17 cellular contexts compared by ENCODE assay signal in genomic region chr2:69095246-69095645, GRCh38.
DNase-seq lines count a peak whose midpoint lies in the region; ATAC-seq and TF ChIP-seq lines count a peak whose summit lies in the region.
"Had no signal": no experiment of that assay in that cellular context is flagged by ENCODE, and none has a peak within 500 bp of the region (broad histone marks: within the 10 kb centered on the region; RNA-seq: fewer than 3 reads in every experiment).

No MANE protein-coding gene starts in this region.

- H3K36me3 Mint-ChIP-seq in activated T-helper 2 cell treated with anti-CD3 and anti-CD28 coated beads, Interferon-gamma antibody, Interleukin-2, Interleukin-4, amounts not matched to agents 10 μg/mL and 5 μg/mL and 100 μg/mL, durations not matched to agents 14 hours and 24 hours and 36 hours (ENCODE audit: low read depth), result no peaks in the 10 kb centered on the region
- H3K36me3 Mint-ChIP-seq: IgD-negative memory B cell had no signal

- no peak overlapping the region for H3K9ac ChIP-seq in rectal smooth muscle tissue (ENCODE audit: low read length)
- H3K9ac ChIP-seq: BLaER1 treated with 17β-estradiol and CSF1 and Interleukin-3, amounts not matched to agents 10 nM and 100 nM had no signal

- peaks cover 0 to 66% (median 18%) of the 10 kb centered on the region in 9 donors for H3K4me1 ChIP-seq in heart right ventricle
- H3K4me1 ChIP-seq in rectal smooth muscle tissue (ENCODE audit: control insufficient read depth, insufficient read depth, low read length), result peaks cover 12% of the 10 kb centered on the region
- H3K4me1 ChIP-seq: prostate gland had no signal

- H3K4me1 Mint-ChIP-seq in activated T-helper 2 cell treated with anti-CD3 and anti-CD28 coated beads, Interferon-gamma antibody, Interleukin-2, Interleukin-4, amounts not matched to agents 10 μg/mL and 5 μg/mL and 100 μg/mL, durations not matched to agents 14 hours and 24 hours and 36 hours (ENCODE audit: low read depth), result peaks cover 2% of the 10 kb centered on the region
- H3K4me1 Mint-ChIP-seq: IgD-negative memory B cell had no signal

- DNase-seq in Ammon's horn (ENCODE audit: low spot score) (peak; percentile 62), heart right ventricle (peak in 1 of 2 donors; percentile 25), NCI-H446 (lab: John Stamatoyannopoulos, UW) (no peak), GM13976 (ENCODE audit: low spot score) (no peak)
- no peak for DNase-seq in activated T-helper 2 cell treated with anti-CD3 and anti-CD28 coated beads, Interferon-gamma antibody, Interleukin-2, Interleukin-4, amounts not matched to agents 10 μg/mL and 5 μg/mL and 100 μg/mL, durations not matched to agents 14 hours and 24 hours and 36 hours (ENCODE audit: low spot score)
- DNase-seq: GDM1, left cardiac atrium, NCI-H187 treated with DMSO at 0.1 percent for 48 hours, T-helper 2 cell had no signal

- no peak overlapping the region for H3K4me3 Mint-ChIP-seq in activated T-helper 2 cell treated with anti-CD3 and anti-CD28 coated beads, Interferon-gamma antibody, Interleukin-2, Interleukin-4, amounts not matched to agents 10 μg/mL and 5 μg/mL and 100 μg/mL, durations not matched to agents 14 hours and 24 hours and 36 hours (ENCODE audit: low read depth)
- H3K4me3 Mint-ChIP-seq: IgD-negative memory B cell, type B pancreatic cell had no signal

- intact Hi-C loops in heart right ventricle (cut with DNase I), result loop anchor here in 1 of 10 donors (10.0 kb wide), 1 partner anchor 150 kb away; no protein-coding TSS in a partner anchor
- intact Hi-C loops in activated T-helper 2 cell treated with anti-CD3 and anti-CD28 coated beads, Interferon-gamma antibody, Interleukin-2, Interleukin-4, amounts not matched to agents 10 μg/mL and 5 μg/mL and 100 μg/mL, durations not matched to agents 14 hours and 24 hours and 36 hours (cut with micrococcal nuclease), result no loop called here

- no peaks in the 10 kb centered on the region for H3K9me3 ChIP-seq in heart right ventricle
- H3K9me3 ChIP-seq: prostate gland had no signal

- peak in 7 of 8 donors; percentile 58 to 87 (median 80) for ATAC-seq in heart right ventricle
- no peak for ATAC-seq in HG03175 (IDR thresholded peaks at IDR 0.05; ENCODE audit: unreplicated experiment)

- no peak overlapping the region for H3K27ac Mint-ChIP-seq in activated T-helper 2 cell treated with anti-CD3 and anti-CD28 coated beads, Interferon-gamma antibody, Interleukin-2, Interleukin-4, amounts not matched to agents 10 μg/mL and 5 μg/mL and 100 μg/mL, durations not matched to agents 14 hours and 24 hours and 36 hours
- H3K27ac Mint-ChIP-seq: IgD-negative memory B cell, type B pancreatic cell had no signal

- no peaks in the 10 kb centered on the region for H3K9me3 Mint-ChIP-seq in activated T-helper 2 cell treated with anti-CD3 and anti-CD28 coated beads, Interferon-gamma antibody, Interleukin-2, Interleukin-4, amounts not matched to agents 10 μg/mL and 5 μg/mL and 100 μg/mL, durations not matched to agents 14 hours and 24 hours and 36 hours
- H3K9me3 Mint-ChIP-seq: IgD-negative memory B cell, type B pancreatic cell had no signal

- H3K27me3 Mint-ChIP-seq in activated T-helper 2 cell treated with anti-CD3 and anti-CD28 coated beads, Interferon-gamma antibody, Interleukin-2, Interleukin-4, amounts not matched to agents 10 μg/mL and 5 μg/mL and 100 μg/mL, durations not matched to agents 14 hours and 24 hours and 36 hours (ENCODE audit: low read depth), result peaks cover 23% of the 10 kb centered on the region
- H3K27me3 Mint-ChIP-seq: type B pancreatic cell had no signal

- TF ChIP-seq CTCF in heart right ventricle (IDR thresholded peaks at IDR 0.05), result no peak
- no peak for TF ChIP-seq CTCF in GM13976 (IDR thresholded peaks at IDR 0.05; ENCODE audit: borderline replicate concordance, control extremely low read depth, extremely low read depth, insufficient read depth, missing control alignments)

- H3K27me3 ChIP-seq in heart right ventricle, result no peaks in the 10 kb centered on the region
- no peaks in the 10 kb centered on the region for H3K27me3 ChIP-seq in rectal smooth muscle tissue (ENCODE audit: control insufficient read depth, insufficient read depth, low read length)
- H3K27me3 ChIP-seq: BLaER1 treated with 17β-estradiol and CSF1 and Interleukin-3, amounts not matched to agents 10 nM and 100 nM had no signal

- H3K36me3 ChIP-seq in heart right ventricle (peaks cover 0 to 30% (median 0%) of the 10 kb centered on the region in 9 donors), rectal smooth muscle tissue (ENCODE audit: control insufficient read depth, insufficient read depth, low read length) (peaks cover 2% of the 10 kb centered on the region)
- H3K36me3 ChIP-seq: BLaER1 treated with 17β-estradiol and CSF1 and Interleukin-3, amounts not matched to agents 10 nM and 100 nM; prostate gland had no signal

- in situ Hi-C loops in GM13976 (cut with MboI; ENCODE audit: low sequenced_read_pairs, unreplicated experiment), result no loop called here

- WGBS in adipose tissue, 3 donors, result 52 to 76% (median 55%) methylated on average over 3 of the region's 3 CpGs
- 73% methylated on average over 3 of the region's 3 CpGs for WGBS in heart right ventricle, 2 donors

- H3K27ac ChIP-seq in adipose tissue (ENCODE audit: low read depth, low read length) (peak overlapping the region; percentile 57), heart right ventricle (peak overlapping the region in 5 of 10 donors; percentile 18 to 64 (median 30)), rectal smooth muscle tissue (ENCODE audit: low read depth, low read length) (peak overlapping the region; percentile 66)
- H3K27ac ChIP-seq: epithelial cell of prostate, prostate gland had no signal

- H3K4me3 ChIP-seq in heart right ventricle (no peak overlapping the region), rectal smooth muscle tissue (ENCODE audit: low read length) (no peak overlapping the region)
- H3K4me3 ChIP-seq: BLaER1 treated with 17β-estradiol and CSF1 and Interleukin-3, amounts not matched to agents 10 nM and 100 nM; prostate gland had no signal
